Comparison of ENCODE assay signal across 9 cellular contexts in genomic region chr17:7557825-7558543, GRCh38. TPM values are rescaled to one million over a fixed set of nuclear protein-coding genes. Genes with fewer than 3 reads are reported as not detected.
A peak's percentile ranks its signal among the peaks of the same experiment; 100 is the strongest.
DNase-seq lines count a peak whose midpoint lies in the region; ATAC-seq and TF ChIP-seq lines count a peak whose summit lies in the region.
"Had no signal": no experiment of that assay in that cellular context is flagged by ENCODE, and none has a peak within 500 bp of the region (broad histone marks: within the 10 kb centered on the region; RNA-seq: fewer than 3 reads in every experiment).

No MANE protein-coding gene starts in this region.

- peak overlapping the region; percentile 88 for H3K27ac ChIP-seq in angular gyrus (ENCODE audit: low read depth, low read length)
- peak overlapping the region; percentile 90 for H3K27ac ChIP-seq in right cardiac atrium (ENCODE audit: low read length)
- H3K27ac ChIP-seq in prostate gland = peak overlapping the region; percentile 92 to 96

- H3K27me3 ChIP-seq in right cardiac atrium (ENCODE audit: control insufficient read depth, insufficient read depth) (no peaks in the 10 kb centered on the region), prostate gland (replicated peaks; ENCODE audit: insufficient read depth) (no peaks in the 10 kb centered on the region)

- H3K9me3 ChIP-seq in right cardiac atrium (ENCODE audit: control insufficient read depth, low read length) = no peaks in the 10 kb centered on the region
- no peaks in the 10 kb centered on the region for H3K9me3 ChIP-seq in prostate gland

- H3K4me3 ChIP-seq in right cardiac atrium (ENCODE audit: low read length) (no peak overlapping the region), prostate gland (peak overlapping the region; percentile 22 to 25)

- WGBS in right cardiac atrium = 6% methylated on average over 21 of the region's 21 CpGs
- 3% methylated on average over 20 of the region's 21 CpGs for WGBS in prostate gland

- peak in 2 of 4 experiments; percentile 35 to 43 for TF ChIP-seq CTCF in prostate gland (IDR thresholded peaks at IDR 0.05)

- peaks cover 8% of the 10 kb centered on the region for H3K4me1 ChIP-seq in right cardiac atrium (ENCODE audit: control insufficient read depth, insufficient read depth, low read length)
- H3K4me1 ChIP-seq in prostate gland (replicated peaks) = peaks cover 47% of the 10 kb centered on the region

- ATAC-seq in right cardiac atrium = peak; percentile 75 to 79
- ATAC-seq in HG03457 (IDR thresholded peaks at IDR 0.05; ENCODE audit: unreplicated experiment) = no peak
- ATAC-seq in GM21619 (IDR thresholded peaks at IDR 0.05; ENCODE audit: unreplicated experiment) = no peak

- intact Hi-C loops in right cardiac atrium (cut with DNase I) (loop anchor here in 2 of 4 donors (5.0 to 10.0 kb wide), 2 partner anchors 41 to 203 kb away; partner anchors contain the start of genes KCTD11 (in 1 of the 2) and TMEM95 (in 1 of the 2)), prostate gland (cut with DNase I) (no loop called here)

- peak; percentile 91 for TF ChIP-seq POLR2A in prostate gland (IDR thresholded peaks at IDR 0.05)

- no peaks in the 10 kb centered on the region for H3K36me3 ChIP-seq in prostate gland

- DNase-seq in activated CD8-positive, alpha-beta memory T cell treated with anti-CD3 and anti-CD28 coated beads, Interleukin-2, amount 50 U/mL, for 48 hours = peak; percentile 65
- no peak for DNase-seq in activated CD8-positive, alpha-beta memory T cell treated with anti-CD3 and anti-CD28 coated beads for 24 hours
- peak; percentile 83 for DNase-seq in NCI-H1105 treated with DMSO at 0.1 percent for 48 hours (lab: John Stamatoyannopoulos, UW)
- peak; percentile 86 to 96 (median 95) for DNase-seq in right cardiac atrium
- DNase-seq in prostate gland (ENCODE audit: low spot score) = peak; percentile 94

RNA-seq across cellular contexts. Expression of gene TNFSF13, which starts 0.6 kb away (rescaled TPM):
- total RNA-seq in right cardiac atrium (10 to 100 TPM; 14.6 to 19.9 (median 15.7) TPM), prostate gland (10 to 100 TPM; 20.4 to 21.1 TPM)
- 15.3 TPM for polyA plus RNA-seq in right cardiac atrium

RNA-seq across cellular contexts. Expression of gene SENP3, which starts 3.7 kb away (rescaled TPM):
- 10 to 100 TPM; 27.2 to 37.2 (median 34.2) TPM for total RNA-seq in right cardiac atrium
- 45.2 TPM for polyA plus RNA-seq in right cardiac atrium
- total RNA-seq in prostate gland = 10 to 100 TPM; 39.6 to 65.7 TPM

RNA-seq across cellular contexts. Expression of gene TNFSF12, which starts 9.1 kb away (rescaled TPM):
- 10 to 100 TPM; 42.9 to 52.0 (median 47.5) TPM for total RNA-seq in right cardiac atrium
- polyA plus RNA-seq in right cardiac atrium = 58.4 TPM
- total RNA-seq in prostate gland = 10 to 100 TPM; 29.9 to 47.9 TPM
- polyA plus RNA-seq: neural cell had no signal

RNA-seq across cellular contexts. Expression of gene CD68, which starts 21.5 kb away (rescaled TPM):
- total RNA-seq in right cardiac atrium (10 to 100 TPM; 34.6 to 45.6 (median 44.1) TPM), prostate gland (10 to 100 TPM; 12.3 to 17.3 TPM)
- polyA plus RNA-seq in right cardiac atrium = 19.4 TPM
- polyA plus RNA-seq: neural cell had no signal

RNA-seq across cellular contexts. Expression of gene MPDU1, which starts 25.7 kb away (rescaled TPM):
- total RNA-seq in right cardiac atrium (10 to 100 TPM; 19.3 to 32.7 (median 29.4) TPM), prostate gland (100 to 1,000 TPM; 101 to 239 TPM)
- polyA plus RNA-seq in right cardiac atrium = 43.7 TPM

Comparison
In these comparisons a context has a peak if more than half of its experiments do, and no peak if none do; other contexts are left out.
1. ATAC-seq: peak in right cardiac atrium (2 of 2); none in HG03457 (single experiment) and GM21619 (single experiment).
2. Peak in every context shown above with its lines, with median percentiles within 50 percentile points of each other: H3K27ac ChIP-seq.